1 cellular context compared by ENCODE assay signal in the genomic region with DNA sequence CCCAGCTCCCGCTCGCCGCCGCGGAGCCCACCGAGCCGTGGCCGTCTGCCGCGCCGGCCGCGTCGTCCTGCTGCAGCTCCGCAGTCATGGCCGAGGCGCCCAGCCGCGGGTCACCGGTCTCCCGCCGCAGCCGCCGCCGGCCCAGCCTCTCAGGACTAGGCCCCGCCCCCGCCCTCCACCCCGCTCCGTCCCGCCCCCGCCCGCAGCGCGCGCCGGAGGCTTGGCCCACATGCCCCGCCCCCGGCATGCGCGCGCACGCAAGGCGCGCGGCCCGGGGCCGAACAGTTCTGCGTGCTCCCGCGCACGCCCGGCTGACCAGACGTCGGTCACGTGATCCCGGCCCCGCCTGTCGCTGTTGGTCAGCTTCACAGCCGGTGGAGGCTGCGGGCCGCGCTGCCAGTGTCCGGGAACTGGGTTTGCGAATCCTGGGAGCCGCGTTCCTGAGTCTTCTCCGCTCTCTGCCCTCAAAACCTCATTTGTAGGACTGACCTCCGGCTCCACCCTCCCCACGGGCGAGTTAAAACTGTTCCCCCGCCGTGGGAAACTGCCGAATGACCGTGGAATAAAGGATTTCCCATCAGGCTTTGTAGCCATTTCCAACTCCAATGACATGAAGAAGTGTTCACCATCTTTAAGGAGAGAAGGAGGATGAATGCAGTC.
TF ChIP-seq lines count a peak whose summit lies in the region.

Gene USP28 (minus strand): TSS at position 159 of the 660 bp plus-strand sequence. CDS start 71 bp downstream, at position 88.

TF ChIP-seq in K562, 482 proteins besides CTCF, POLR2A, EP300 and RAD21 (continued from another document and continues in another):
- TF ChIP-seq SFPQ (IDR thresholded peaks at IDR 0.05; ENCODE audit: low read depth, low read length) (no peak), FOXA3 (CRISPR knock-in tag; conservative IDR thresholded peaks at IDR 0.05 in 1 of 2, IDR thresholded peaks at IDR 0.05 in 1 of 2) (no peak), ELK3 (CRISPR knock-in tag; IDR thresholded peaks at IDR 0.05) (no peak; the same call in 1 of the 2 replicates), ZZZ3 (IDR thresholded peaks at IDR 0.05) (no peak), HLTF (IDR thresholded peaks at IDR 0.05) (no peak), ZNF79 (CRISPR knock-in tag; IDR thresholded peaks at IDR 0.05; ENCODE audit: low read depth) (no peak), ZNF41 (CRISPR knock-in tag; conservative IDR thresholded peaks at IDR 0.05) (no peak; the same call in 1 of the 2 replicates), SREBF1 (IDR thresholded peaks at IDR 0.05; ENCODE audit: borderline replicate concordance, low read depth, low read length) (peak; percentile 59; the same call in 1 of the 2 replicates), MBD2 (IDR thresholded peaks at IDR 0.05; ENCODE audit: borderline replicate concordance, low read depth) (peak; percentile 69; the same call in 1 of the 2 replicates), ZNF212 (CRISPR knock-in tag; IDR thresholded peaks at IDR 0.05) (no peak), ZNF174 (CRISPR knock-in tag; IDR thresholded peaks at IDR 0.05) (no peak), EHMT2 (IDR thresholded peaks at IDR 0.05) (no peak), TOE1 (IDR thresholded peaks at IDR 0.05; ENCODE audit: borderline replicate concordance) (peak; percentile 99), TOE1 (CRISPR knock-in tag; IDR thresholded peaks at IDR 0.05; ENCODE audit: borderline replicate concordance, low read depth) (no peak), THRA (IDR thresholded peaks at IDR 0.05) (no peak), NFRKB (IDR thresholded peaks at IDR 0.05; ENCODE audit: low read depth) (peak; percentile 97), ZNF133 (CRISPR knock-in tag; IDR thresholded peaks at IDR 0.05) (no peak), BCLAF1 (IDR thresholded peaks at IDR 0.05; ENCODE audit: borderline replicate concordance in 1 of 2, control insufficient read depth in 1 of 2, low read depth in 2 of 2, low read length in 1 of 2) (no peak), POLR3A (IDR thresholded peaks at IDR 0.05; ENCODE audit: borderline replicate concordance, extremely low read depth, insufficient read depth, insufficient read length) (no peak), ZNF551 (CRISPR knock-in tag; IDR thresholded peaks at IDR 0.05) (no peak), POLR3G (IDR thresholded peaks at IDR 0.05; ENCODE audit: extremely low read depth, insufficient read length, insufficient replicate concordance) (no peak), FIP1L1 (IDR thresholded peaks at IDR 0.05; ENCODE audit: low read depth, low read length, poor library complexity, severe bottlenecking) (no peak)
- TF ChIP-seq, protein P1, sequence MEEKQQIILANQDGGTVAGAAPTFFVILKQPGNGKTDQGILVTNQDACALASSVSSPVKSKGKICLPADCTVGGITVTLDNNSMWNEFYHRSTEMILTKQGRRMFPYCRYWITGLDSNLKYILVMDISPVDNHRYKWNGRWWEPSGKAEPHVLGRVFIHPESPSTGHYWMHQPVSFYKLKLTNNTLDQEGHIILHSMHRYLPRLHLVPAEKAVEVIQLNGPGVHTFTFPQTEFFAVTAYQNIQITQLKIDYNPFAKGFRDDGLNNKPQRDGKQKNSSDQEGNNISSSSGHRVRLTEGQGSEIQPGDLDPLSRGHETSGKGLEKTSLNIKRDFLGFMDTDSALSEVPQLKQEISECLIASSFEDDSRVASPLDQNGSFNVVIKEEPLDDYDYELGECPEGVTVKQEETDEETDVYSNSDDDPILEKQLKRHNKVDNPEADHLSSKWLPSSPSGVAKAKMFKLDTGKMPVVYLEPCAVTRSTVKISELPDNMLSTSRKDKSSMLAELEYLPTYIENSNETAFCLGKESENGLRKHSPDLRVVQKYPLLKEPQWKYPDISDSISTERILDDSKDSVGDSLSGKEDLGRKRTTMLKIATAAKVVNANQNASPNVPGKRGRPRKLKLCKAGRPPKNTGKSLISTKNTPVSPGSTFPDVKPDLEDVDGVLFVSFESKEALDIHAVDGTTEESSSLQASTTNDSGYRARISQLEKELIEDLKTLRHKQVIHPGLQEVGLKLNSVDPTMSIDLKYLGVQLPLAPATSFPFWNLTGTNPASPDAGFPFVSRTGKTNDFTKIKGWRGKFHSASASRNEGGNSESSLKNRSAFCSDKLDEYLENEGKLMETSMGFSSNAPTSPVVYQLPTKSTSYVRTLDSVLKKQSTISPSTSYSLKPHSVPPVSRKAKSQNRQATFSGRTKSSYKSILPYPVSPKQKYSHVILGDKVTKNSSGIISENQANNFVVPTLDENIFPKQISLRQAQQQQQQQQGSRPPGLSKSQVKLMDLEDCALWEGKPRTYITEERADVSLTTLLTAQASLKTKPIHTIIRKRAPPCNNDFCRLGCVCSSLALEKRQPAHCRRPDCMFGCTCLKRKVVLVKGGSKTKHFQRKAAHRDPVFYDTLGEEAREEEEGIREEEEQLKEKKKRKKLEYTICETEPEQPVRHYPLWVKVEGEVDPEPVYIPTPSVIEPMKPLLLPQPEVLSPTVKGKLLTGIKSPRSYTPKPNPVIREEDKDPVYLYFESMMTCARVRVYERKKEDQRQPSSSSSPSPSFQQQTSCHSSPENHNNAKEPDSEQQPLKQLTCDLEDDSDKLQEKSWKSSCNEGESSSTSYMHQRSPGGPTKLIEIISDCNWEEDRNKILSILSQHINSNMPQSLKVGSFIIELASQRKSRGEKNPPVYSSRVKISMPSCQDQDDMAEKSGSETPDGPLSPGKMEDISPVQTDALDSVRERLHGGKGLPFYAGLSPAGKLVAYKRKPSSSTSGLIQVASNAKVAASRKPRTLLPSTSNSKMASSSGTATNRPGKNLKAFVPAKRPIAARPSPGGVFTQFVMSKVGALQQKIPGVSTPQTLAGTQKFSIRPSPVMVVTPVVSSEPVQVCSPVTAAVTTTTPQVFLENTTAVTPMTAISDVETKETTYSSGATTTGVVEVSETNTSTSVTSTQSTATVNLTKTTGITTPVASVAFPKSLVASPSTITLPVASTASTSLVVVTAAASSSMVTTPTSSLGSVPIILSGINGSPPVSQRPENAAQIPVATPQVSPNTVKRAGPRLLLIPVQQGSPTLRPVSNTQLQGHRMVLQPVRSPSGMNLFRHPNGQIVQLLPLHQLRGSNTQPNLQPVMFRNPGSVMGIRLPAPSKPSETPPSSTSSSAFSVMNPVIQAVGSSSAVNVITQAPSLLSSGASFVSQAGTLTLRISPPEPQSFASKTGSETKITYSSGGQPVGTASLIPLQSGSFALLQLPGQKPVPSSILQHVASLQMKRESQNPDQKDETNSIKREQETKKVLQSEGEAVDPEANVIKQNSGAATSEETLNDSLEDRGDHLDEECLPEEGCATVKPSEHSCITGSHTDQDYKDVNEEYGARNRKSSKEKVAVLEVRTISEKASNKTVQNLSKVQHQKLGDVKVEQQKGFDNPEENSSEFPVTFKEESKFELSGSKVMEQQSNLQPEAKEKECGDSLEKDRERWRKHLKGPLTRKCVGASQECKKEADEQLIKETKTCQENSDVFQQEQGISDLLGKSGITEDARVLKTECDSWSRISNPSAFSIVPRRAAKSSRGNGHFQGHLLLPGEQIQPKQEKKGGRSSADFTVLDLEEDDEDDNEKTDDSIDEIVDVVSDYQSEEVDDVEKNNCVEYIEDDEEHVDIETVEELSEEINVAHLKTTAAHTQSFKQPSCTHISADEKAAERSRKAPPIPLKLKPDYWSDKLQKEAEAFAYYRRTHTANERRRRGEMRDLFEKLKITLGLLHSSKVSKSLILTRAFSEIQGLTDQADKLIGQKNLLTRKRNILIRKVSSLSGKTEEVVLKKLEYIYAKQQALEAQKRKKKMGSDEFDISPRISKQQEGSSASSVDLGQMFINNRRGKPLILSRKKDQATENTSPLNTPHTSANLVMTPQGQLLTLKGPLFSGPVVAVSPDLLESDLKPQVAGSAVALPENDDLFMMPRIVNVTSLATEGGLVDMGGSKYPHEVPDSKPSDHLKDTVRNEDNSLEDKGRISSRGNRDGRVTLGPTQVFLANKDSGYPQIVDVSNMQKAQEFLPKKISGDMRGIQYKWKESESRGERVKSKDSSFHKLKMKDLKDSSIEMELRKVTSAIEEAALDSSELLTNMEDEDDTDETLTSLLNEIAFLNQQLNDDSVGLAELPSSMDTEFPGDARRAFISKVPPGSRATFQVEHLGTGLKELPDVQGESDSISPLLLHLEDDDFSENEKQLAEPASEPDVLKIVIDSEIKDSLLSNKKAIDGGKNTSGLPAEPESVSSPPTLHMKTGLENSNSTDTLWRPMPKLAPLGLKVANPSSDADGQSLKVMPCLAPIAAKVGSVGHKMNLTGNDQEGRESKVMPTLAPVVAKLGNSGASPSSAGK (IDR thresholded peaks at IDR 0.05): peak; percentile 74
- TF ChIP-seq, protein P2, sequence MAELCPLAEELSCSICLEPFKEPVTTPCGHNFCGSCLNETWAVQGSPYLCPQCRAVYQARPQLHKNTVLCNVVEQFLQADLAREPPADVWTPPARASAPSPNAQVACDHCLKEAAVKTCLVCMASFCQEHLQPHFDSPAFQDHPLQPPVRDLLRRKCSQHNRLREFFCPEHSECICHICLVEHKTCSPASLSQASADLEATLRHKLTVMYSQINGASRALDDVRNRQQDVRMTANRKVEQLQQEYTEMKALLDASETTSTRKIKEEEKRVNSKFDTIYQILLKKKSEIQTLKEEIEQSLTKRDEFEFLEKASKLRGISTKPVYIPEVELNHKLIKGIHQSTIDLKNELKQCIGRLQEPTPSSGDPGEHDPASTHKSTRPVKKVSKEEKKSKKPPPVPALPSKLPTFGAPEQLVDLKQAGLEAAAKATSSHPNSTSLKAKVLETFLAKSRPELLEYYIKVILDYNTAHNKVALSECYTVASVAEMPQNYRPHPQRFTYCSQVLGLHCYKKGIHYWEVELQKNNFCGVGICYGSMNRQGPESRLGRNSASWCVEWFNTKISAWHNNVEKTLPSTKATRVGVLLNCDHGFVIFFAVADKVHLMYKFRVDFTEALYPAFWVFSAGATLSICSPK (IDR thresholded peaks at IDR 0.05; ENCODE audit: borderline replicate concordance): no peak
- TF ChIP-seq, protein P3, sequence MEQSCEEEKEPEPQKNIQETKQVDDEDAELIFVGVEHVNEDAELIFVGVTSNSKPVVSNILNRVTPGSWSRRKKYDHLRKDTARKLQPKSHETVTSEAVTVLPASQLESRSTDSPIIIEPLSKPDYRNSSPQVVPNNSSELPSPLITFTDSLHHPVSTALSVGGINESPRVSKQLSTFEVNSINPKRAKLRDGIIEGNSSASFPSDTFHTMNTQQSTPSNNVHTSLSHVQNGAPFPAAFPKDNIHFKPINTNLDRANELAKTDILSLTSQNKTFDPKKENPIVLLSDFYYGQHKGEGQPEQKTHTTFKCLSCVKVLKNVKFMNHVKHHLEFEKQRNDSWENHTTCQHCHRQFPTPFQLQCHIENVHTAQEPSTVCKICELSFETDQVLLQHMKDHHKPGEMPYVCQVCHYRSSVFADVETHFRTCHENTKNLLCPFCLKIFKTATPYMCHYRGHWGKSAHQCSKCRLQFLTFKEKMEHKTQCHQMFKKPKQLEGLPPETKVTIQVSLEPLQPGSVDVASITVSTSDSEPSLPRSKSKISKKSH (CRISPR knock-in tag; IDR thresholded peaks at IDR 0.05): no peak
- TF ChIP-seq, protein P4, sequence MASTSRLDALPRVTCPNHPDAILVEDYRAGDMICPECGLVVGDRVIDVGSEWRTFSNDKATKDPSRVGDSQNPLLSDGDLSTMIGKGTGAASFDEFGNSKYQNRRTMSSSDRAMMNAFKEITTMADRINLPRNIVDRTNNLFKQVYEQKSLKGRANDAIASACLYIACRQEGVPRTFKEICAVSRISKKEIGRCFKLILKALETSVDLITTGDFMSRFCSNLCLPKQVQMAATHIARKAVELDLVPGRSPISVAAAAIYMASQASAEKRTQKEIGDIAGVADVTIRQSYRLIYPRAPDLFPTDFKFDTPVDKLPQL (IDR thresholded peaks at IDR 0.05; ENCODE audit: extremely low read depth, insufficient read length): peak; percentile 25
